In the genomic region with DNA sequence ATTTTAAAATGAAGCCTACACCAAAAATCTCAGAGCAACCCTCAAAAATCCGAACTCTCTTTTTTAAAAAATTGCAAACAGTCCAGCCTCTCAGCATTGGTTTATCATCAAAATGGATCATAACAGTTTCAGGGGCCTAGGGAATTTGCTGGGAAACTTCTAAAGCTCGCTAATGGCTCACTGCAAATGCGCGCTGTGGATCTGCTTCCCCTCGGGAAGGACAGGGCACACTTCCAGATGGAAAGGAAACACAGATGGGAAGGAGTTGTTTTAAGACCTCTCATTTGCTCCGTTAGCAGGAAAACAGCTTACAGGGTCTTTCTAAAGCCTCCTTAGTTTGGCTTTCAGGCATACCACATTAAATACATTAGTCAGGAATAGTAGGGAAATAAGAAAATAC, we compare ENCODE assay signal across 19 cellular contexts.
"Had no signal": no experiment of that assay in that cellular context is flagged by ENCODE, and none has a peak within 500 bp of the region (broad histone marks: within the 10 kb centered on the region; RNA-seq: fewer than 3 reads in every experiment).

No MANE protein-coding gene starts in this region.

- H3K4me1 ChIP-seq: esophagus squamous epithelium, psoas muscle had no signal

- H3K27ac Mint-ChIP-seq: activated B cell treated with CpG ODN at 0.5 μM for 24 hours; activated CD4-positive, alpha-beta memory T cell treated with anti-CD3 and anti-CD28 coated beads for 36 hours; activated naive CD8-positive, alpha-beta T cell treated with anti-CD3 and anti-CD28 coated beads for 36 hours; naive thymus-derived CD4-positive, alpha-beta T cell; stimulated activated memory B cell treated with anti-CD40 and anti-IgM and Interleukin-4, amounts not matched to agents 10 μg/mL and 1 μg/mL and 100 μg/mL, for 72 hours; T-helper 2 cell treated with Interferon-gamma antibody and Interleukin-4, amounts not matched to agents 5 μg/mL and 100 μg/mL, for 36 hours had no signal

- DNase-seq: activated B cell treated with CpG ODN at 0.5 μM for 24 hours; activated CD4-positive, alpha-beta memory T cell treated with anti-CD3 and anti-CD28 coated beads for 36 hours; activated CD4-positive, alpha-beta T cell treated with anti-CD3 and anti-CD28 coated beads for 4 hours; activated naive CD8-positive, alpha-beta T cell treated with anti-CD3 and anti-CD28 coated beads for 36 hours; activated T-cell treated with anti-CD3 and anti-CD28 coated beads for 4 hours; amniotic stem cell; effector memory CD8-positive, alpha-beta T cell; esophagus squamous epithelium; foreskin melanocyte; kidney glomerular epithelial cell; mesendoderm; naive thymus-derived CD4-positive, alpha-beta T cell; ovary; psoas muscle; spleen; stimulated activated CD4-positive, alpha-beta T cell treated with anti-CD3 and anti-CD28 coated beads, Interleukin-4, amount 100 ng/mL, for 4 hours had no signal

- H3K4me1 Mint-ChIP-seq: stimulated activated memory B cell treated with anti-CD40 and anti-IgM and Interleukin-4, amounts not matched to agents 10 μg/mL and 1 μg/mL and 100 μg/mL, for 72 hours had no signal

- H3K27ac ChIP-seq: cardiac muscle cell, esophagus squamous epithelium, ovary, psoas muscle, spleen had no signal

- H3K9me3 Mint-ChIP-seq: activated B cell treated with CpG ODN at 0.5 μM for 24 hours; activated CD4-positive, alpha-beta memory T cell treated with anti-CD3 and anti-CD28 coated beads for 36 hours; activated naive CD8-positive, alpha-beta T cell treated with anti-CD3 and anti-CD28 coated beads for 36 hours; effector memory CD8-positive, alpha-beta T cell; naive thymus-derived CD4-positive, alpha-beta T cell; stimulated activated memory B cell treated with anti-CD40 and anti-IgM and Interleukin-4, amounts not matched to agents 10 μg/mL and 1 μg/mL and 100 μg/mL, for 72 hours; T-helper 2 cell treated with Interferon-gamma antibody and Interleukin-4, amounts not matched to agents 5 μg/mL and 100 μg/mL, for 36 hours had no signal

- H3K27me3 Mint-ChIP-seq: activated B cell treated with CpG ODN at 0.5 μM for 24 hours; activated CD4-positive, alpha-beta memory T cell treated with anti-CD3 and anti-CD28 coated beads for 36 hours; activated naive CD8-positive, alpha-beta T cell treated with anti-CD3 and anti-CD28 coated beads for 36 hours; effector memory CD8-positive, alpha-beta T cell; naive thymus-derived CD4-positive, alpha-beta T cell; stimulated activated memory B cell treated with anti-CD40 and anti-IgM and Interleukin-4, amounts not matched to agents 10 μg/mL and 1 μg/mL and 100 μg/mL, for 72 hours had no signal

- H3K9me3 ChIP-seq: esophagus squamous epithelium, ovary, psoas muscle, spleen had no signal

- H3K4me3 ChIP-seq: cardiac muscle cell, esophagus squamous epithelium, ovary, psoas muscle, spleen had no signal

- ATAC-seq: effector memory CD8-positive, alpha-beta T cell; naive thymus-derived CD4-positive, alpha-beta T cell; psoas muscle; stimulated activated memory B cell treated with anti-CD40 and anti-IgM and Interleukin-4, amounts not matched to agents 10 μg/mL and 1 μg/mL and 100 μg/mL, for 72 hours had no signal

- H3K36me3 ChIP-seq: cardiac muscle cell, ovary had no signal

- H3K27me3 ChIP-seq: cardiac muscle cell, esophagus squamous epithelium, ovary, spleen had no signal

- H3K4me3 Mint-ChIP-seq: activated B cell treated with CpG ODN at 0.5 μM for 24 hours; activated CD4-positive, alpha-beta memory T cell treated with anti-CD3 and anti-CD28 coated beads for 36 hours; activated naive CD8-positive, alpha-beta T cell treated with anti-CD3 and anti-CD28 coated beads for 36 hours; effector memory CD8-positive, alpha-beta T cell; naive thymus-derived CD4-positive, alpha-beta T cell; stimulated activated memory B cell treated with anti-CD40 and anti-IgM and Interleukin-4, amounts not matched to agents 10 μg/mL and 1 μg/mL and 100 μg/mL, for 72 hours; T-helper 2 cell treated with Interferon-gamma antibody and Interleukin-4, amounts not matched to agents 5 μg/mL and 100 μg/mL, for 36 hours had no signal
